Comparison of ENCODE assay signal across 29 cellular contexts in genomic region chr18:69866250-69866649, GRCh38.
"Had no signal": no experiment of that assay in that cellular context is flagged by ENCODE, and none has a peak within 500 bp of the region (broad histone marks: within the 10 kb centered on the region; RNA-seq: fewer than 3 reads in every experiment).

No MANE protein-coding gene starts in this region.

- H3K9me3 ChIP-seq: gastroesophageal sphincter, neutrophil, ovary, right lobe of liver, thoracic aorta had no signal

- H3K4me3 ChIP-seq: gastroesophageal sphincter, ovary, right lobe of liver, thoracic aorta had no signal

- FAIRE-seq: astrocyte, kidney, TTC549, urothelium cell line had no signal

- H3K27ac ChIP-seq: brain microvascular endothelial cell, gastroesophageal sphincter, neutrophil, ovary, right lobe of liver, thoracic aorta had no signal

- ATAC-seq: activated CD8-positive, alpha-beta T cell treated with anti-CD3 and anti-CD28 coated beads for 36 hours; activated T-cell treated with anti-CD3 and anti-CD28 coated beads, Interleukin-2, amount 50 U/mL, for 4 hours; activated T-helper 17 cell treated with anti-CD3 and anti-CD28 coated beads, Interleukin-2, amount 50 U/mL, for 72 hours; effector memory CD8-positive, alpha-beta T cell; gastroesophageal sphincter; naive thymus-derived CD8-positive, alpha-beta T cell; right lobe of liver; stimulated activated naive CD8-positive, alpha-beta T cell treated with anti-CD3 and anti-CD28 coated beads, Interleukin-15, Interleukin-2, amounts not matched to agents 100 U/mL and 50 U/mL, for 24 hours; WTC11 had no signal

- H3K27me3 ChIP-seq: brain microvascular endothelial cell, gastroesophageal sphincter, neutrophil, ovary, right lobe of liver had no signal

- H3K4me1 ChIP-seq: gastroesophageal sphincter, right lobe of liver had no signal

- DNase-seq: activated CD4-positive, alpha-beta T cell treated with anti-CD3 and anti-CD28 coated beads for 1 hour; activated CD4-positive, alpha-beta T cell treated with anti-CD3 and anti-CD28 coated beads, Interleukin-2, amount 50 U/mL, for 1 hour; activated CD8-positive, alpha-beta T cell treated with anti-CD3 and anti-CD28 coated beads for 36 hours; activated gamma-delta T cell treated with Interleukin-2 at 50 U/mL for 16 hours; activated naive CD4-positive, alpha-beta T cell treated with anti-CD3 and anti-CD28 coated beads, Interleukin-2, amount 50 U/mL, for 16 hours; activated T-cell treated with anti-CD3 and anti-CD28 coated beads, Interleukin-2, amount 50 U/mL, for 4 hours; amniotic stem cell; brain microvascular endothelial cell; cortex of kidney; effector memory CD8-positive, alpha-beta T cell; erythroblast; hippocampal formation; kidney; midbrain; naive thymus-derived CD8-positive, alpha-beta T cell; ovary; right lobe of liver; stimulated activated CD4-positive, alpha-beta T cell treated with anti-CD3 and anti-CD28 coated beads, Interleukin-12 subunit alpha, Interleukin-12 subunit beta, amount 100 ng/mL, for 4 hours; stimulated activated CD4-positive, alpha-beta T cell treated with anti-CD3 and anti-CD28 coated beads, Interleukin-4, amount 100 ng/mL, for 1 hour; stimulated activated naive CD8-positive, alpha-beta T cell treated with anti-CD3 and anti-CD28 coated beads, Interleukin-15, Interleukin-2, amounts not matched to agents 100 U/mL and 50 U/mL, for 24 hours; trophoblast cell had no signal

- H3K36me3 ChIP-seq: brain microvascular endothelial cell, gastroesophageal sphincter, neutrophil, ovary, right lobe of liver, thoracic aorta had no signal
